ENCODE assay signal across 8 cellular contexts in the genomic region with DNA sequence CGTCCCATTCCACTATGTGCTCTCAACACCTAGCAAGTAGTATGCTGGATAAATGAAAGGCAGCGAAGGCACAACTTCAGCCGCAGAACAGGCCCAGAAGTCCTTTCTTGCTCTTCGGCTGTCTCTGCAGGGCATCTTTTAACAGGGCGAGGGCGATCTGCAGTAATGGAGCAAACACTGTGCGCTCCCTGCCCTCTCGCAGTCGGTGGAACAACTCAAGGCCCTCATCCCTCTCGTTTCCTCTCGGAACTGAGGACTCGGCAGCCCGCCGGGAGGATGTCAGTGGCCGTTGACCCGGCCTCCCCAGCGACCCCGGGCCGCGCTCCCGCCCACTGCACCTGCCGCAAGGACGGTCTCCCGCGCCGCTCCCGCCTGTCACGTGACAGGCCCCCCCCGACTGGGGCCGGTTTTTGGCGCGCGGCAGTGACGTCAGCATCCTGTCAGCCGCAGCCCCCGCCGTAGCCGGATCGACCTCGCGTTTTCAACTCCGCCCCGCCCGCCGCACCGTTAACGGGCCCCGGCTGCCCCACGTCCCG. TPM values are rescaled to one million over a fixed set of nuclear protein-coding genes. Genes with fewer than 3 reads are reported as not detected.
DNase-seq lines count a peak whose midpoint lies in the region; ATAC-seq and TF ChIP-seq lines count a peak whose summit lies in the region.

No MANE protein-coding gene starts in this region.

- H3K36me3 Mint-ChIP-seq in CD14-positive monocyte, result no peaks in the 10 kb centered on the region

- intact Hi-C loops in CD14-positive monocyte (cut with micrococcal nuclease), result loop anchor here (5.0 to 10.0 kb wide), 3 partner anchors 35 to 542 kb away; a partner anchor contains a TSS

- ATAC-seq in foreskin keratinocyte, result peak; percentile 6

- H3K27ac Mint-ChIP-seq in CD14-positive monocyte, result peak overlapping the region; percentile 83 to 93 (median 91)

- H3K27ac ChIP-seq in foreskin keratinocyte (peak overlapping the region; percentile 20), stomach smooth muscle (ENCODE audit: low read length) (peak overlapping the region; percentile 85)

- H2AFZ ChIP-seq in neuron (ENCODE audit: low read depth, low read length), result peak overlapping the region; percentile 2

- H3K9me3 Mint-ChIP-seq in CD14-positive monocyte, result no peaks in the 10 kb centered on the region

- H3K4me3 Mint-ChIP-seq in CD14-positive monocyte, result peak overlapping the region; percentile 80 to 89

- H3K36me3 ChIP-seq in neuron (ENCODE audit: insufficient read depth, low read length) (no peaks in the 10 kb centered on the region), stomach smooth muscle (ENCODE audit: control insufficient read depth in 2 of 2, insufficient read depth in 2 of 2, low read length in 2 of 2) (no peaks in the 10 kb centered on the region)

- no peaks in the 10 kb centered on the region for H3K27me3 Mint-ChIP-seq in CD14-positive monocyte (ENCODE audit: low read depth in 3 of 3)

- H3K9me3 ChIP-seq in neuron (ENCODE audit: low read length) (no peaks in the 10 kb centered on the region), stomach smooth muscle (ENCODE audit: control insufficient read depth in 2 of 2, low read length in 2 of 2) (no peaks in the 10 kb centered on the region)

- peaks cover 51% of the 10 kb centered on the region for H3K4me1 Mint-ChIP-seq in CD14-positive monocyte

- peak overlapping the region; percentile 74 to 93 for H3K9ac ChIP-seq in stomach smooth muscle (ENCODE audit: low read length in 2 of 2)

- TF ChIP-seq CTCF in CD14-positive monocyte (IDR thresholded peaks at IDR 0.05) (no peak), GM20000 (IDR thresholded peaks at IDR 0.05; ENCODE audit: extremely low read depth, missing control alignments) (no peak), foreskin keratinocyte (conservative IDR thresholded peaks at IDR 0.05) (peak; percentile 7)

- DNase-seq in CD14-positive monocyte (ENCODE audit: low spot score) (peak; percentile 75), GM20000 (ENCODE audit: low spot score) (peak; percentile 92), LHCN-M2 (ENCODE audit: low read depth) (peak; percentile 76), SHP77 treated with DMSO at 0.1 percent for 48 hours (lab: John Stamatoyannopoulos, UW) (peak; percentile 79), foreskin keratinocyte (peak; percentile 31 to 53)
- DNase-seq in activated gamma-delta T cell treated with anti-CD3 and anti-CD28 coated beads, Interleukin-2, amount 50 U/mL, for 16 hours (ENCODE audit: low read depth), result peak; percentile 87

- H3K27me3 ChIP-seq in foreskin keratinocyte, result no peaks in the 10 kb centered on the region
- no peaks in the 10 kb centered on the region for H3K27me3 ChIP-seq in neuron (ENCODE audit: insufficient read depth, low read length)
- H3K27me3 ChIP-seq in stomach smooth muscle (ENCODE audit: control insufficient read depth in 1 of 2, insufficient read depth in 2 of 2, low read length in 2 of 2), result no peaks in the 10 kb centered on the region

- peaks cover 21% of the 10 kb centered on the region for H3K4me1 ChIP-seq in foreskin keratinocyte
- H3K4me1 ChIP-seq in neuron (ENCODE audit: insufficient read depth, low read length), result peaks cover 33% of the 10 kb centered on the region
- H3K4me1 ChIP-seq in stomach smooth muscle (ENCODE audit: control insufficient read depth, insufficient read depth, low read length), result peaks cover 19% of the 10 kb centered on the region

- peak overlapping the region; percentile 68 for H3K4me3 ChIP-seq in neuron (ENCODE audit: low read length)
- H3K4me3 ChIP-seq in stomach smooth muscle (ENCODE audit: low read length in 2 of 2), result peak overlapping the region; percentile 89 to 92

RNA-seq across cellular contexts. Expression of a gene that starts 1.1 kb away (rescaled TPM):
- under 1 TPM in 1 of 2 donors, not detected in 1; 0.08 TPM for polyA plus RNA-seq in CD14-positive monocyte
- total RNA-seq in LHCN-M2 (2014; rRNA removed), result 19.6 and 21.8 TPM in 2 replicates
- polyA plus RNA-seq in LHCN-M2 (2012), result 5.1 TPM
- 11.7 and 11.9 TPM in 2 replicates for total RNA-seq in foreskin keratinocyte
- polyA plus RNA-seq in foreskin keratinocyte, result 3.5 and 4.3 TPM in 2 replicates

RNA-seq across cellular contexts. Expression of a gene that starts 32.9 kb away (rescaled TPM):
- polyA plus RNA-seq in CD14-positive monocyte (under 1 TPM; 0.54 to 0.97 TPM), foreskin keratinocyte (6.2 and 6.4 TPM in 2 replicates)
- total RNA-seq in LHCN-M2 (2014; rRNA removed) (14.0 and 14.5 TPM in 2 replicates), foreskin keratinocyte (5.6 and 6.3 TPM in 2 replicates)
- polyA plus RNA-seq in LHCN-M2 (2012), result 26.9 TPM

RNA-seq across cellular contexts. Expression of a gene that starts 33.6 kb away (rescaled TPM):
- 10 to 100 TPM; 14.8 to 27.4 TPM for polyA plus RNA-seq in CD14-positive monocyte
- 9.4 and 16.6 TPM in 2 replicates for total RNA-seq in LHCN-M2 (2014; rRNA removed)
- polyA plus RNA-seq in LHCN-M2 (2012), result 14.3 TPM
- 15.0 and 24.1 TPM in 2 replicates for total RNA-seq in foreskin keratinocyte
- polyA plus RNA-seq in foreskin keratinocyte, result 17.0 and 24.0 TPM in 2 replicates

Comparison
In these comparisons a context has a peak if more than half of its experiments do, and no peak if none do; other contexts are left out.
1. Peak in every context shown above with its lines: DNase-seq, ATAC-seq, H3K4me3 ChIP-seq and H3K27ac ChIP-seq.
2. DNase-seq: peak in every context shown above with its lines; median percentile 92 in GM20000; 87 in activated gamma-delta T cell treated with anti-CD3 and anti-CD28 coated beads, Interleukin-2, amount 50 U/mL, for 16 hours; 79 in SHP77 treated with DMSO at 0.1 percent for 48 hours; 76 in LHCN-M2; 75 in CD14-positive monocyte; 42 in foreskin keratinocyte.